Comparison of ENCODE assay signal across 9 cellular contexts in the genomic region with DNA sequence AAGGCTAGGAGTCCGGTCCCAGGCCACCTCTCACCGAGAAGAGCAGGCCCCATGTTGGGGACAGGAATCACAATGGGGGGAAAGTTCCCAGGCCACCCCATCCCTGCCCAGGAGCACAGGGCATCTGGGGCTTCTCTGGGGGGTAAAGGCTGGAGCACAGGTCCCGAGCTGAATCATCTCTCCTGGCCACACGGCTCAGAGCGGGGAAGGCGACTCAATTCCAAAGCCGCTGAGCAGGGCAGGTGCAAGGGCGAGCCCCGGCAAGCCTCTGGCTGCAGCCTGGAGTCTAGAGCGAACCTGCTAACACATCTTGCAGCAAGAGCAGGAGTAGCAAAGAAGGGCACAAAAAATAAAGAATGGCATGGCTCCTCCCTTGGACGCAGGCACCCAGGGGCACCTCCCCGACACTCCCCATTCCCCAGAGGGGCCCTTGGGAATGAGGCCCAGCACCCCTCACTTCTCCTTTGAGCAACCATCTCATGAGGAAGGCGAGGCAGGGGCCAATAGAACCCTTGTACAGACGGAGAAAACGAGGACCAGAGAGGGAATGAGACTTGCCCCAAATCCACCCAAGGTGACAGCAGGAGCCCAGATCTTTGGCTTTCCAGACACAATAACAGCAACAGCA. TPM values are rescaled to one million over a fixed set of nuclear protein-coding genes. Genes with fewer than 3 reads are reported as not detected.
A peak's percentile ranks its signal among the peaks of the same experiment; 100 is the strongest.
DNase-seq lines count a peak whose midpoint lies in the region.
"Had no signal": no experiment of that assay in that cellular context is flagged by ENCODE, and none has a peak within 500 bp of the region (broad histone marks: within the 10 kb centered on the region; RNA-seq: fewer than 3 reads in every experiment).

No MANE protein-coding gene starts in this region.

- no peak overlapping the region for H3K4me3 Mint-ChIP-seq in activated CD4-positive, alpha-beta T cell treated with anti-CD3 and anti-CD28 coated beads, Interleukin-2, amount 10 ng/mL, durations not matched to agents 24 days and 14 days

- H3K9me3 Mint-ChIP-seq in activated CD4-positive, alpha-beta T cell treated with anti-CD3 and anti-CD28 coated beads, Interleukin-2, amount 10 ng/mL, durations not matched to agents 24 days and 14 days, result peaks cover 4% of the 10 kb centered on the region

- H3K9ac ChIP-seq in muscle layer of colon (ENCODE audit: low read length), result peak overlapping the region; percentile 80

- no peak for DNase-seq in activated CD4-positive, alpha-beta T cell treated with anti-CD3 and anti-CD28 coated beads, Interleukin-2, amount 10 ng/mL, durations not matched to agents 24 days and 14 days
- no peak for DNase-seq in activated CD4-positive, alpha-beta T cell treated with anti-CD3 and anti-CD28 coated beads, Interleukin-2, amount 50 U/mL, for 4 hours
- DNase-seq in cerebellum (ENCODE audit: low spot score), result peak; percentile 40
- no peak for DNase-seq in amygdala (lab: John Stamatoyannopoulos, UW)
- no peak for DNase-seq in activated effector memory CD4-positive, alpha-beta T cell treated with Interleukin-2 at 50 U/mL for 16 hours
- no peak for DNase-seq in effector CD8-positive, alpha-beta T cell (lab: John Stamatoyannopoulos, UW)
- DNase-seq: activated naive CD4-positive, alpha-beta T cell had no signal

- H3K4me1 ChIP-seq in muscle layer of colon (ENCODE audit: insufficient read depth, low read length), result peaks cover 54% of the 10 kb centered on the region
- peaks cover 2% of the 10 kb centered on the region for H3K4me1 ChIP-seq in urinary bladder (ENCODE audit: insufficient read depth)

- intact Hi-C loops in activated CD4-positive, alpha-beta T cell treated with anti-CD3 and anti-CD28 coated beads, Interleukin-2, amount 10 ng/mL, durations not matched to agents 24 days and 14 days (cut with micrococcal nuclease), result loop anchor here (10.0 kb wide), 1 partner anchor 332 kb away; a partner anchor contains a TSS

- H3K27ac Mint-ChIP-seq in activated CD4-positive, alpha-beta T cell treated with anti-CD3 and anti-CD28 coated beads, Interleukin-2, amount 10 ng/mL, durations not matched to agents 24 days and 14 days, result peak overlapping the region; percentile 29

- H3K4me3 ChIP-seq in muscle layer of colon (ENCODE audit: low read depth in 1 of 2, low read length in 2 of 2) (peak overlapping the region in 1 of 2 donors; percentile 46), urinary bladder (ENCODE audit: low read depth, low read length) (no peak overlapping the region)

- H3K27ac ChIP-seq in muscle layer of colon (ENCODE audit: low read depth, low read length), result peak overlapping the region; percentile 92
- peak overlapping the region; percentile 73 for H3K27ac ChIP-seq in urinary bladder (ENCODE audit: low read depth)

- H3K27me3 ChIP-seq in muscle layer of colon (ENCODE audit: control insufficient read depth in 1 of 2, insufficient read depth in 2 of 2, low read length in 2 of 2), result no peaks in the 10 kb centered on the region

- peaks cover 38% of the 10 kb centered on the region for H3K4me1 Mint-ChIP-seq in activated CD4-positive, alpha-beta T cell treated with anti-CD3 and anti-CD28 coated beads, Interleukin-2, amount 10 ng/mL, durations not matched to agents 24 days and 14 days

- H3K27me3 Mint-ChIP-seq in activated CD4-positive, alpha-beta T cell treated with anti-CD3 and anti-CD28 coated beads, Interleukin-2, amount 10 ng/mL, durations not matched to agents 24 days and 14 days, result no peaks in the 10 kb centered on the region

- H3K36me3 Mint-ChIP-seq in activated CD4-positive, alpha-beta T cell treated with anti-CD3 and anti-CD28 coated beads, Interleukin-2, amount 10 ng/mL, durations not matched to agents 24 days and 14 days (ENCODE audit: low read depth), result peaks cover 11% of the 10 kb centered on the region

- WGBS in urinary bladder, result 62% methylated on average over 15 of the region's 15 CpGs

- no peaks in the 10 kb centered on the region for H3K9me3 ChIP-seq in muscle layer of colon (ENCODE audit: low read length)

- H3K36me3 ChIP-seq in muscle layer of colon (ENCODE audit: insufficient read depth, low read length), result peaks cover 11% of the 10 kb centered on the region
- H3K36me3 ChIP-seq in urinary bladder (ENCODE audit: insufficient read depth), result no peaks in the 10 kb centered on the region

RNA-seq across cellular contexts. Expression of a gene that starts 20.6 kb away (rescaled TPM):
- total RNA-seq in activated CD4-positive, alpha-beta T cell treated with anti-CD3 and anti-CD28 coated beads, Interleukin-2, amount 10 ng/mL, durations not matched to agents 24 days and 14 days, result 2.8 and 5.2 TPM in 2 replicates
- 6.6 TPM for total RNA-seq in cerebellum
- 11.9 TPM for total RNA-seq in urinary bladder
- 26.0 TPM for polyA plus RNA-seq in urinary bladder

RNA-seq across cellular contexts. Expression of a gene that starts 33.5 kb away (rescaled TPM):
- total RNA-seq in activated CD4-positive, alpha-beta T cell treated with anti-CD3 and anti-CD28 coated beads, Interleukin-2, amount 10 ng/mL, durations not matched to agents 24 days and 14 days, result 32.3 and 36.8 TPM in 2 replicates
- 6.5 TPM for total RNA-seq in cerebellum
- total RNA-seq in urinary bladder, result 4.3 TPM
- polyA plus RNA-seq in urinary bladder, result 14.2 TPM
